In the genomic region with DNA sequence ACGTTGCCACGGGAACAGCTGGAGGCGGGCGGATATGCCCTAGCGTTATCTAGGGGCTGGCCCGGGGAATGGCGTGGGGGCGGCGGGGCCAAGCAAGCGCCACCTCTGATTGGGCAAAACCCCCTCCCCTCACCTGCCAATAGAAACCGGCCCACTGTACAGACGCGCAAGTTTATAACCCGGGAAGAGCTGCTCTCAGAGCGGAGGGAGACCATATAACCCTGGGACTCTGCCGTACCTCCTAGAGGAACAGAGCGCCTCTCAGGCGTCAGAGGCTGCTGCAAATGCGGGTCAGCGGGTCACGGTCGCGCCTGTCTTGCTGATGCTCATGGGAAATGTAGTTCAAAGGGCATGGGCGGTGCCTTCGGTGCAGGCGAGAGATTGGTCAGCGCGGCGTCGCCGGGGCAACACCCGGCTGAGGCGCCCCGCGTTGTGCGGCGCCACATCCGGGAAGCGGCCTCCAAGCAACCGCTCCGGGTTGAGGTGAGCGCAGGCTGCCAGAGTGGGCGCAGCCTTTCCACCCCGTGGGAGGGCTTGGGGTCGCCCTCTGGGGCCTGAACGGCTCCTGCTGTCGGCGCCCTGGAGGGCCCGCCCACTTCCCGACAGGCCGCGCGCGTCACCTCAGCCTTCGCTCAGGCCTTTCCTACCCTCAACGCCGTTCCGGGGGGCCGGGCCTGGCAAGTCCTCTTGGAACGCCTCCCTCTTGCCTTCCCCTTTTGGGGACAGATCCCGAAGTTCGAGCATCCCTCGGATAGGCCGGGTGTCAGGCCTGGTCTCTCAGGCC, we compare ENCODE assay signal across 8 cellular contexts. TPM values are rescaled to one million over a fixed set of nuclear protein-coding genes. Genes with fewer than 3 reads are reported as not detected.
DNase-seq lines count a peak whose midpoint lies in the region; ATAC-seq and TF ChIP-seq lines count a peak whose summit lies in the region.

A gene (plus strand): TSS at position 639 of the 784 bp plus-strand sequence. CDS start 867 bp downstream, outside the sequence.

- H3K27ac ChIP-seq in left lung, result peak within 1 kb of the TSS; percentile 92 to 94

- peak; percentile 79 for ATAC-seq in GM19397 (IDR thresholded peaks at IDR 0.05; ENCODE audit: unreplicated experiment)
- ATAC-seq in HG03565 (IDR thresholded peaks at IDR 0.05; ENCODE audit: unreplicated experiment), result peak; percentile 67
- peak; percentile 94 for ATAC-seq in left lung

- H3K36me3 ChIP-seq in left lung, result peaks cover 0 to 42% of the 10 kb centered on the region in 2 donors

- intact Hi-C loops in left lung (cut with DNase I), result no loop called here

- peak within 1 kb of the TSS; percentile 65 to 72 for H3K4me3 ChIP-seq in left lung

- no peaks in the 10 kb centered on the region for H3K27me3 ChIP-seq in left lung

- H3K9me3 ChIP-seq in left lung, result no peaks in the 10 kb centered on the region

- H3K4me1 ChIP-seq in left lung, result peaks cover 9 to 19% of the 10 kb centered on the region in 2 donors

- DNase-seq in CD1c-positive myeloid dendritic cell (ENCODE audit: extremely low spot score) (peak; percentile 97), NCI-H748 treated with DMSO at 0.1 percent for 48 hours (lab: John Stamatoyannopoulos, UW) (peak; percentile 98), dermis blood vessel endothelial cell (peak; percentile 97), left lung (peak; percentile 97)
- peak; percentile 92 to 93 for DNase-seq in activated CD4-positive, alpha-beta T cell treated with anti-CD3 and anti-CD28 coated beads, Interleukin-2, amount 50 U/mL, for 4 hours
- peak; percentile 93 for DNase-seq in stimulated activated CD4-positive, alpha-beta T cell treated with anti-CD3 and anti-CD28 coated beads, Interleukin-2, amount 100 ng/mL, for 4 hours (ENCODE audit: low read depth)

- TF ChIP-seq CTCF in left lung (IDR thresholded peaks at IDR 0.05), result peak in 1 of 2 donors; percentile 14

RNA-seq across cellular contexts. Expression of the gene that starts here (rescaled TPM):
- total RNA-seq in dermis blood vessel endothelial cell (7.1 and 7.6 TPM in 2 replicates), left lung (1 to 10 TPM; 6.2 to 6.6 TPM)

Comparison
In these comparisons a context has a peak if more than half of its experiments do, and no peak if none do; other contexts are left out.
1. Peak in every context shown above with its lines: DNase-seq, ATAC-seq, H3K4me3 ChIP-seq and H3K27ac ChIP-seq.